ENCODE assay signal across 1 cellular context in the genomic region with DNA sequence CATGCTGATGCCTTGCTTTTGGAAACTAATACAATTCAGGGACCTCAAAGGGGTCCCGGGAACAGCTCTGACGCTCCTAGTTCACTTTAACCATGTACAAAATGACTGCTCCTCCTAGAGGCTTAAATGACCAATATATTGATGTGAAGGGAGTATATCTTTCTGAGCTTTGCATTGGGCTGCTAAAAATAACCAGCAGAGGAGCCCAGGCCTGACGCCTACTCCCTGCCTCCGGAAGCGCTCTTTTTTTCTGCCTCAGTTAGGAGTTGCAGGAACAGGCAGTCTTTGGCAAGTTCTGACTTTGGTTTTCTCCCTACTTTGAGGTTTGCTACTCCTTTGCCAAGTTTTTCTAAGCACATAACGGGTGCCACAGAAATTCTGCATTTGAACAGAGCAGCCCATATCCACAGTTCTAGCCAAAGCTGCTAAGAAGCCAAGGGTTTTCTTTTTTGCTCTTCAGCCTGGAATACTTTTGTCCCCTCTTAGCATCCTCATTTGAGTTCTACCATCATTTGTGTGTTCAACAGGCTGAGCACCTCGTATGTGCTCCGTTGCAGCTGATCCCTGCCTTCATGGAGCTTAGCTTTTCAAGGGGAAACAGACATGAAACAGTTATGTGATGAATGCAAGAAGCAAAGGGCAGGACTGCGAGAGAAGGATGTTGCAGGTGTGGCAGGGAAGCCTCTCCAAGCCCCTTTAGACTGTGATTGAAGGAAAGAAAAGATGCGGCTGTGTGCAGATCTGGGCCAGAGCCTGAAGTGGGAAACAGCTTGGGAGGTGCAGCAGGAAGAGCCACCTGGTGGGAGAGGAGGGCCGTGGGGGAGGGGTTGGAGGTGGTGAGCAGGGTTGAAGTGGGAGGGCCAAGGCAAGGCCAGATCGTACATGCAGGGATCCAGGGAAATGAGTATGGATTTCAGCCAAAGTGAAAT.
TF ChIP-seq lines count a peak whose summit lies in the region.

No MANE protein-coding gene starts in this region.

TF ChIP-seq in HepG2, 621 proteins besides CTCF, POLR2A, EP300 and RAD21 (continues in another document):
- TF ChIP-seq, protein P1, sequence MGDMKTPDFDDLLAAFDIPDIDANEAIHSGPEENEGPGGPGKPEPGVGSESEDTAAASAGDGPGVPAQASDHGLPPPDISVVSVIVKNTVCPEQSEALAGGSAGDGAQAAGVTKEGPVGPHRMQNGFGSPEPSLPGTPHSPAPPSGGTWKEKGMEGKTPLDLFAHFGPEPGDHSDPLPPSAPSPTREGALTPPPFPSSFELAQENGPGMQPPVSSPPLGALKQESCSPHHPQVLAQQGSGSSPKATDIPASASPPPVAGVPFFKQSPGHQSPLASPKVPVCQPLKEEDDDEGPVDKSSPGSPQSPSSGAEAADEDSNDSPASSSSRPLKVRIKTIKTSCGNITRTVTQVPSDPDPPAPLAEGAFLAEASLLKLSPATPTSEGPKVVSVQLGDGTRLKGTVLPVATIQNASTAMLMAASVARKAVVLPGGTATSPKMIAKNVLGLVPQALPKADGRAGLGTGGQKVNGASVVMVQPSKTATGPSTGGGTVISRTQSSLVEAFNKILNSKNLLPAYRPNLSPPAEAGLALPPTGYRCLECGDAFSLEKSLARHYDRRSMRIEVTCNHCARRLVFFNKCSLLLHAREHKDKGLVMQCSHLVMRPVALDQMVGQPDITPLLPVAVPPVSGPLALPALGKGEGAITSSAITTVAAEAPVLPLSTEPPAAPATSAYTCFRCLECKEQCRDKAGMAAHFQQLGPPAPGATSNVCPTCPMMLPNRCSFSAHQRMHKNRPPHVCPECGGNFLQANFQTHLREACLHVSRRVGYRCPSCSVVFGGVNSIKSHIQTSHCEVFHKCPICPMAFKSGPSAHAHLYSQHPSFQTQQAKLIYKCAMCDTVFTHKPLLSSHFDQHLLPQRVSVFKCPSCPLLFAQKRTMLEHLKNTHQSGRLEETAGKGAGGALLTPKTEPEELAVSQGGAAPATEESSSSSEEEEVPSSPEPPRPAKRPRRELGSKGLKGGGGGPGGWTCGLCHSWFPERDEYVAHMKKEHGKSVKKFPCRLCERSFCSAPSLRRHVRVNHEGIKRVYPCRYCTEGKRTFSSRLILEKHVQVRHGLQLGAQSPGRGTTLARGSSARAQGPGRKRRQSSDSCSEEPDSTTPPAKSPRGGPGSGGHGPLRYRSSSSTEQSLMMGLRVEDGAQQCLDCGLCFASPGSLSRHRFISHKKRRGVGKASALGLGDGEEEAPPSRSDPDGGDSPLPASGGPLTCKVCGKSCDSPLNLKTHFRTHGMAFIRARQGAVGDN (CRISPR knock-in tag; IDR thresholded peaks at IDR 0.05): peak; percentile 64
- TF ChIP-seq ZNF572 (CRISPR knock-in tag; IDR thresholded peaks at IDR 0.05) (peak; percentile 92), ZNF562 (CRISPR knock-in tag; IDR thresholded peaks at IDR 0.05; ENCODE audit: borderline replicate concordance) (no peak), ATF7-NPFF (CRISPR knock-in tag; IDR thresholded peaks at IDR 0.05; ENCODE audit: low read depth) (no peak), TAF15 (IDR thresholded peaks at IDR 0.05; ENCODE audit: low read depth, low read length, poor library complexity, severe bottlenecking) (no peak), FOXK1 (CRISPR knock-in tag; IDR thresholded peaks at IDR 0.05; ENCODE audit: borderline replicate concordance, low read depth) (no peak), ZNF230 (CRISPR knock-in tag; IDR thresholded peaks at IDR 0.05) (peak; percentile 57; the same call in 1 of the 2 replicates), REL (CRISPR knock-in tag; conservative IDR thresholded peaks at IDR 0.05) (0 out of 2 replicates have a peak, but pooled peaks have one; percentile 7), ZBTB38 (CRISPR knock-in tag; IDR thresholded peaks at IDR 0.05) (no peak), KAT7 (CRISPR knock-in tag; IDR thresholded peaks at IDR 0.05; ENCODE audit: borderline replicate concordance) (peak; percentile 83; the same call in 1 of the 2 replicates), HNF4G (IDR thresholded peaks at IDR 0.05; ENCODE audit: borderline replicate concordance, low read depth, low read length) (no peak), HNF4G (CRISPR knock-in tag; IDR thresholded peaks at IDR 0.05; ENCODE audit: borderline replicate concordance, low read depth) (0 out of 2 replicates have a peak, but pooled peaks have one; percentile 51), NPAS2 (CRISPR knock-in tag; IDR thresholded peaks at IDR 0.05; ENCODE audit: borderline replicate concordance) (no peak), KDM3A (CRISPR knock-in tag; IDR thresholded peaks at IDR 0.05; ENCODE audit: low read depth) (no peak), SPEN (CRISPR knock-in tag; IDR thresholded peaks at IDR 0.05; ENCODE audit: low read depth) (peak; percentile 32; the same call in 1 of the 2 replicates), HNRNPH1 (optimal IDR thresholded peaks at IDR 0.05; ENCODE audit: low read depth, low read length) (peak; percentile 68), ZNF772 (CRISPR knock-in tag; IDR thresholded peaks at IDR 0.05) (peak; percentile 27; the same call in 1 of the 2 replicates), MYC (CRISPR knock-in tag; IDR thresholded peaks at IDR 0.05; ENCODE audit: borderline replicate concordance) (peak; percentile 32; the same call in 1 of the 2 replicates), HDAC1 (CRISPR knock-in tag; IDR thresholded peaks at IDR 0.05) (0 out of 2 replicates have a peak, but pooled peaks have one; percentile 55), ETV5 (CRISPR knock-in tag; IDR thresholded peaks at IDR 0.05; ENCODE audit: borderline replicate concordance) (peak; percentile 85; the same call in 1 of the 2 replicates), NFKB2 (CRISPR knock-in tag; IDR thresholded peaks at IDR 0.05; ENCODE audit: borderline replicate concordance) (peak; percentile 38; the same call in 1 of the 2 replicates), HIVEP1 (CRISPR knock-in tag; IDR thresholded peaks at IDR 0.05) (peak; percentile 71; the same call in 1 of the 2 replicates), NR2F2 (IDR thresholded peaks at IDR 0.05; ENCODE audit: borderline replicate concordance, low read depth) (no peak), SMYD3 (CRISPR knock-in tag; IDR thresholded peaks at IDR 0.05) (peak; percentile 66; the same call in 1 of the 2 replicates), IKZF1 (IDR thresholded peaks at IDR 0.05) (no peak), THYN1 (CRISPR knock-in tag; IDR thresholded peaks at IDR 0.05; ENCODE audit: borderline replicate concordance, low read depth) (0 out of 2 replicates have a peak, but pooled peaks have one; percentile 74), ARHGAP35 (CRISPR knock-in tag; IDR thresholded peaks at IDR 0.05; ENCODE audit: borderline replicate concordance) (peak; percentile 60; the same call in 1 of the 2 replicates), ZSCAN21 (CRISPR knock-in tag; IDR thresholded peaks at IDR 0.05; ENCODE audit: borderline replicate concordance) (0 out of 2 replicates have a peak, but pooled peaks have one; percentile 33), IRX3 (CRISPR knock-in tag; IDR thresholded peaks at IDR 0.05; ENCODE audit: borderline replicate concordance, low read depth) (peak; percentile 76; the same call in 1 of the 2 replicates), XBP1 (CRISPR knock-in tag; IDR thresholded peaks at IDR 0.05) (no peak), CEBPG (CRISPR knock-in tag; IDR thresholded peaks at IDR 0.05) (no peak), SAP130 (CRISPR knock-in tag; IDR thresholded peaks at IDR 0.05; ENCODE audit: low read depth) (peak; percentile 22; the same call in 1 of the 2 replicates), SALL2 (CRISPR knock-in tag; IDR thresholded peaks at IDR 0.05) (no peak), ZFX (CRISPR knock-in tag; IDR thresholded peaks at IDR 0.05; ENCODE audit: low read depth) (peak; percentile 54), ZNF556 (CRISPR knock-in tag; IDR thresholded peaks at IDR 0.05; ENCODE audit: borderline replicate concordance) (0 out of 2 replicates have a peak, but pooled peaks have one; percentile 5), PPARG (CRISPR knock-in tag; conservative IDR thresholded peaks at IDR 0.05) (no peak), KLF15 (CRISPR knock-in tag; IDR thresholded peaks at IDR 0.05; ENCODE audit: borderline replicate concordance) (no peak), KLF6 (CRISPR knock-in tag; IDR thresholded peaks at IDR 0.05) (no peak), NFYC (CRISPR knock-in tag; IDR thresholded peaks at IDR 0.05) (no peak), ZNF317 (CRISPR knock-in tag; IDR thresholded peaks at IDR 0.05) (0 out of 2 replicates have a peak, but pooled peaks have one; percentile 19), ZNF703 (CRISPR knock-in tag; IDR thresholded peaks at IDR 0.05; ENCODE audit: borderline replicate concordance) (no peak), NRL (CRISPR knock-in tag; IDR thresholded peaks at IDR 0.05; ENCODE audit: borderline replicate concordance) (no peak), DNMT1 (CRISPR knock-in tag; IDR thresholded peaks at IDR 0.05) (0 out of 2 replicates have a peak, but pooled peaks have one; percentile 38)
- TF ChIP-seq, protein P2, sequence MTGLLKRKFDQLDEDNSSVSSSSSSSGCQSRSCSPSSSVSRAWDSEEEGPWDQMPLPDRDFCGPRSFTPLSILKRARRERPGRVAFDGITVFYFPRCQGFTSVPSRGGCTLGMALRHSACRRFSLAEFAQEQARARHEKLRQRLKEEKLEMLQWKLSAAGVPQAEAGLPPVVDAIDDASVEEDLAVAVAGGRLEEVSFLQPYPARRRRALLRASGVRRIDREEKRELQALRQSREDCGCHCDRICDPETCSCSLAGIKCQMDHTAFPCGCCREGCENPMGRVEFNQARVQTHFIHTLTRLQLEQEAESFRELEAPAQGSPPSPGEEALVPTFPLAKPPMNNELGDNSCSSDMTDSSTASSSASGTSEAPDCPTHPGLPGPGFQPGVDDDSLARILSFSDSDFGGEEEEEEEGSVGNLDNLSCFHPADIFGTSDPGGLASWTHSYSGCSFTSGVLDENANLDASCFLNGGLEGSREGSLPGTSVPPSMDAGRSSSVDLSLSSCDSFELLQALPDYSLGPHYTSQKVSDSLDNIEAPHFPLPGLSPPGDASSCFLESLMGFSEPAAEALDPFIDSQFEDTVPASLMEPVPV (CRISPR knock-in tag; IDR thresholded peaks at IDR 0.05): no peak
- TF ChIP-seq, protein P3, sequence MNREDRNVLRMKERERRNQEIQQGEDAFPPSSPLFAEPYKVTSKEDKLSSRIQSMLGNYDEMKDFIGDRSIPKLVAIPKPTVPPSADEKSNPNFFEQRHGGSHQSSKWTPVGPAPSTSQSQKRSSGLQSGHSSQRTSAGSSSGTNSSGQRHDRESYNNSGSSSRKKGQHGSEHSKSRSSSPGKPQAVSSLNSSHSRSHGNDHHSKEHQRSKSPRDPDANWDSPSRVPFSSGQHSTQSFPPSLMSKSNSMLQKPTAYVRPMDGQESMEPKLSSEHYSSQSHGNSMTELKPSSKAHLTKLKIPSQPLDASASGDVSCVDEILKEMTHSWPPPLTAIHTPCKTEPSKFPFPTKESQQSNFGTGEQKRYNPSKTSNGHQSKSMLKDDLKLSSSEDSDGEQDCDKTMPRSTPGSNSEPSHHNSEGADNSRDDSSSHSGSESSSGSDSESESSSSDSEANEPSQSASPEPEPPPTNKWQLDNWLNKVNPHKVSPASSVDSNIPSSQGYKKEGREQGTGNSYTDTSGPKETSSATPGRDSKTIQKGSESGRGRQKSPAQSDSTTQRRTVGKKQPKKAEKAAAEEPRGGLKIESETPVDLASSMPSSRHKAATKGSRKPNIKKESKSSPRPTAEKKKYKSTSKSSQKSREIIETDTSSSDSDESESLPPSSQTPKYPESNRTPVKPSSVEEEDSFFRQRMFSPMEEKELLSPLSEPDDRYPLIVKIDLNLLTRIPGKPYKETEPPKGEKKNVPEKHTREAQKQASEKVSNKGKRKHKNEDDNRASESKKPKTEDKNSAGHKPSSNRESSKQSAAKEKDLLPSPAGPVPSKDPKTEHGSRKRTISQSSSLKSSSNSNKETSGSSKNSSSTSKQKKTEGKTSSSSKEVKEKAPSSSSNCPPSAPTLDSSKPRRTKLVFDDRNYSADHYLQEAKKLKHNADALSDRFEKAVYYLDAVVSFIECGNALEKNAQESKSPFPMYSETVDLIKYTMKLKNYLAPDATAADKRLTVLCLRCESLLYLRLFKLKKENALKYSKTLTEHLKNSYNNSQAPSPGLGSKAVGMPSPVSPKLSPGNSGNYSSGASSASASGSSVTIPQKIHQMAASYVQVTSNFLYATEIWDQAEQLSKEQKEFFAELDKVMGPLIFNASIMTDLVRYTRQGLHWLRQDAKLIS (CRISPR knock-in tag; IDR thresholded peaks at IDR 0.05): no peak
- TF ChIP-seq, protein P4, sequence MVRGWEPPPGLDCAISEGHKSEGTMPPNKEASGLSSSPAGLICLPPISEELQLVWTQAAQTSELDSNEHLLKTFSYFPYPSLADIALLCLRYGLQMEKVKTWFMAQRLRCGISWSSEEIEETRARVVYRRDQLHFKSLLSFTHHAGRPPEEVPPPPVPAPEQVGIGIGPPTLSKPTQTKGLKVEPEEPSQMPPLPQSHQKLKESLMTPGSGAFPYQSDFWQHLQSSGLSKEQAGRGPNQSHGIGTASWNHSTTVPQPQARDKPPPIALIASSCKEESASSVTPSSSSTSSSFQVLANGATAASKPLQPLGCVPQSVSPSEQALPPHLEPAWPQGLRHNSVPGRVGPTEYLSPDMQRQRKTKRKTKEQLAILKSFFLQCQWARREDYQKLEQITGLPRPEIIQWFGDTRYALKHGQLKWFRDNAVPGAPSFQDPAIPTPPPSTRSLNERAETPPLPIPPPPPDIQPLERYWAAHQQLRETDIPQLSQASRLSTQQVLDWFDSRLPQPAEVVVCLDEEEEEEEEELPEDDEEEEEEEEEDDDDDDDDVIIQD (CRISPR knock-in tag; IDR thresholded peaks at IDR 0.05; ENCODE audit: low read depth): no peak
- TF ChIP-seq, protein P5, sequence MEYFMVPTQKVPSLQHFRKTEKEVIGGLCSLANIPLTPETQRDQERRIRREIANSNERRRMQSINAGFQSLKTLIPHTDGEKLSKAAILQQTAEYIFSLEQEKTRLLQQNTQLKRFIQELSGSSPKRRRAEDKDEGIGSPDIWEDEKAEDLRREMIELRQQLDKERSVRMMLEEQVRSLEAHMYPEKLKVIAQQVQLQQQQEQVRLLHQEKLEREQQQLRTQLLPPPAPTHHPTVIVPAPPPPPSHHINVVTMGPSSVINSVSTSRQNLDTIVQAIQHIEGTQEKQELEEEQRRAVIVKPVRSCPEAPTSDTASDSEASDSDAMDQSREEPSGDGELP (IDR thresholded peaks at IDR 0.05; ENCODE audit: borderline replicate concordance, low read depth): peak; percentile 56; the same call in 1 of the 2 replicates
- TF ChIP-seq, protein P6, sequence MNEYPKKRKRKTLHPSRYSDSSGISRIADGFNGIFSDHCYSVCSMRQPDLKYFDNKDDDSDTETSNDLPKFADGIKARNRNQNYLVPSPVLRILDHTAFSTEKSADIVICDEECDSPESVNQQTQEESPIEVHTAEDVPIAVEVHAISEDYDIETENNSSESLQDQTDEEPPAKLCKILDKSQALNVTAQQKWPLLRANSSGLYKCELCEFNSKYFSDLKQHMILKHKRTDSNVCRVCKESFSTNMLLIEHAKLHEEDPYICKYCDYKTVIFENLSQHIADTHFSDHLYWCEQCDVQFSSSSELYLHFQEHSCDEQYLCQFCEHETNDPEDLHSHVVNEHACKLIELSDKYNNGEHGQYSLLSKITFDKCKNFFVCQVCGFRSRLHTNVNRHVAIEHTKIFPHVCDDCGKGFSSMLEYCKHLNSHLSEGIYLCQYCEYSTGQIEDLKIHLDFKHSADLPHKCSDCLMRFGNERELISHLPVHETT (CRISPR knock-in tag; conservative IDR thresholded peaks at IDR 0.05): no peak
